ENCODE assay signal across 8 cellular contexts in the genomic region with DNA sequence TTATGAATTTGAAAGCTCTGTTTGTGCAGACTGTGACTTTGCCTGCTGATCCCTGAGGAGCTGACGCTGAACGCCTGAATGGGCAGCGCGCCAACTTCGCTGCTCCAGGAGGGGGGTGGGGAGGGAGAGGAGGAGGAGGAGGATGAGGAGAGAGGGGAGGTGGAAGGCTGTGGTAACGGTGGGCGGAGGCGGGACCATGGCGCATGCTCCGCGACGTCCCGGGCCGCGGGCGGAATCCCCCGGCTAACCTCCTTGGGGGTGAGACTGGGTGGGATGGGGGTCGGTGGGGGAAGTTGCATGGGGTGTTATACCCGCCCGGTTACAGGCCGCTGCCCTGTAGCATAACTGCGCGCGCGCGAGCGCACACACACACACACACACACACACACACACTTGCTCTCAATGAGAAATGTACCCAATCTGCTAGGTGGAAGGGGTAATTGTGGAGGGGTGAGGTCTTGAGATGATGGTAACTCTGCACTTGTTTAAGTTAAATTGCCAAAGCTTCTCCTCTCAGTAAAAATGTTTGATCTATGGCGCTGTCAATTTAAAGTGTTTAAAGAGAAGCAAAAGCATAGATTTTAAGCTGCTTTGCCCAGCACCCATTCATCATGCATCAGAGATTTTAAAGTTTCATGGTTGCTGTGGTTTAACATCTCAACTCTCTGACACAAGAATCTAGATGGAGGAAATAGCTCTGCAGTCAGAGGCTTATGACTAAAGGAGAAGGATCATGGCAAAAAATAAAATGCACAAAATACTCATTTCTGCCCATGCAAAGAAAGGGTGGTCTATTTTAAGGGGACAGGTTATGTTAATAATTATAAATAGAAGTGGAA.
DNase-seq lines count a peak whose midpoint lies in the region; ATAC-seq and TF ChIP-seq lines count a peak whose summit lies in the region.

No MANE protein-coding gene starts in this region.

- peak overlapping the region; percentile 61 for H3K4me3 ChIP-seq in AG04450 (ENCODE audit: low read depth, low read length)
- H3K4me3 ChIP-seq in spleen, result peak overlapping the region; percentile 43 to 79 (median 58)

- POLR2A ChIA-PET in AG04450 (lab: Yijun Ruan, JAX), result interaction anchor here (0.7 kb wide), 2 partner anchors 92 to 157 kb away, joined by 4 to 5 read pairs; no protein-coding TSS in a partner anchor

- 1 to 5% (median 3%) methylated on average over 21 to 28 of the region's 28 CpGs for WGBS in spleen, 5 donors

- TF ChIP-seq CTCF in AG04450 (IDR thresholded peaks at IDR 0.05; ENCODE audit: low read depth, low read length) (no peak), spleen (IDR thresholded peaks at IDR 0.05 in 8 of 11, conservative IDR thresholded peaks at IDR 0.05 in 3 of 11) (no peak)

- intact Hi-C loops in spleen (cut with DNase I; ENCODE audit: low total_unique reads), result no loop called here

- H3K4me1 ChIP-seq in spleen, result peaks cover 3 to 28% (median 18%) of the 10 kb centered on the region in 6 donors

- DNase-seq in AG04450 (ENCODE audit: low read depth, low spot score) (no peak), SK-N-DZ (ENCODE audit: low spot score) (peak; percentile 63), cerebellum (ENCODE audit: low spot score) (peak; percentile 80), kidney glomerular epithelial cell (lab: John Stamatoyannopoulos, UW) (peak; percentile 65), spleen (peak; percentile 83), KG1 (lab: John Stamatoyannopoulos, UW) (no peak)

- no peak overlapping the region for H3K27ac ChIP-seq in AG04450 (ENCODE audit: low read depth, low read length)
- H3K27ac ChIP-seq in spleen, result peak overlapping the region in 4 of 8 donors; percentile 34 to 62 (median 50)

- H3K36me3 ChIP-seq in spleen, result no peaks in the 10 kb centered on the region

- no peak for TF ChIP-seq POLR2A in spleen (IDR thresholded peaks at IDR 0.05)

- H3K27me3 ChIP-seq in AG04450 (ENCODE audit: control insufficient read depth, insufficient read depth, low read length) (no peaks in the 10 kb centered on the region), spleen (replicated peaks in 1 of 7) (peaks cover 0 to 37% (median 0%) of the 10 kb centered on the region in 7 donors)

- peaks cover 4% of the 10 kb centered on the region; the same call in 1 of the 2 replicates for H3K9me3 ChIP-seq in AG04450 (ENCODE audit: control insufficient read depth, insufficient read depth, low read length)
- H3K9me3 ChIP-seq in spleen, result no peaks in the 10 kb centered on the region

- CTCF ChIA-PET in AG04450 (lab: Charles Lee), result interaction anchor here (0.6 to 1.0 kb wide), 5 partner anchors 14 to 412 kb away, joined by 3 to 5 read pairs (median 3); no protein-coding TSS in a partner anchor

- ATAC-seq in GM18517 (IDR thresholded peaks at IDR 0.05; ENCODE audit: unreplicated experiment) (peak; percentile 69), HG03159 (IDR thresholded peaks at IDR 0.05; ENCODE audit: unreplicated experiment) (peak; percentile 82)

Comparison
In these comparisons a context has a peak if more than half of its experiments do, and no peak if none do; other contexts are left out.
1. DNase-seq: peak in SK-N-DZ (single experiment), cerebellum (single experiment), kidney glomerular epithelial cell (single experiment) and spleen (single experiment); none in AG04450 (single experiment) and KG1 (single experiment).